23 cellular contexts compared by ENCODE assay signal in genomic region chr2:160689441-160689840, GRCh38.
DNase-seq lines count a peak whose midpoint lies in the region; ATAC-seq, FAIRE-seq and TF ChIP-seq lines count a peak whose summit lies in the region.
"Had no signal": no experiment of that assay in that cellular context is flagged by ENCODE, and none has a peak within 500 bp of the region (broad histone marks: within the 10 kb centered on the region; RNA-seq: fewer than 3 reads in every experiment).

No MANE protein-coding gene starts in this region.

- TF ChIP-seq EP300 in HepG2 (IDR thresholded peaks at IDR 0.05; ENCODE audit: low read depth in 2 of 2, low read length in 2 of 2): no peak
- no peak for TF ChIP-seq EP300 in HepG2 (CRISPR knock-in tag; IDR thresholded peaks at IDR 0.05; ENCODE audit: borderline replicate concordance)

- H4K8ac ChIP-seq in IMR-90 (ENCODE audit: low read depth in 2 of 2, low read length in 2 of 2): no peak overlapping the region

- H3K9me1 ChIP-seq in IMR-90 (ENCODE audit: insufficient read depth, low read length): no peaks in the 10 kb centered on the region

- H3K27ac ChIP-seq in HepG2 (ENCODE audit: extremely low read length, insufficient read depth, low read length) (no peak overlapping the region), right lobe of liver (no peak overlapping the region), IMR-90 (ENCODE audit: insufficient read depth, low read length) (no peak overlapping the region)
- H3K27ac ChIP-seq: 22Rv1, BLaER1 had no signal

- intact Hi-C loops in HepG2 (cut with micrococcal nuclease; ENCODE audit: unreplicated experiment) (no loop called here), right lobe of liver (cut with DNase I) (no loop called here), IMR-90 (cut with micrococcal nuclease) (no loop called here)

- no peak overlapping the region for H3K18ac ChIP-seq in IMR-90 (ENCODE audit: low read depth, low read length)

- H4K91ac ChIP-seq in IMR-90 (ENCODE audit: insufficient read depth, low read depth, low read length): no peak overlapping the region

- no peak overlapping the region for H2AFZ ChIP-seq in HepG2 (ENCODE audit: low read length)
- H2AFZ ChIP-seq in IMR-90 (replicated peaks; ENCODE audit: low read length, poor library complexity): no peak overlapping the region

- H2AK9ac ChIP-seq in IMR-90 (replicated peaks; ENCODE audit: low read depth, low read length, poor library complexity): no peak overlapping the region

- in situ Hi-C loops in HepG2 (cut with HindIII; ENCODE audit: extremely low pct_ligation_motif_present, low pct_unique_long_range_greater_than_20kb) (no loop called here), IMR-90 (cut with MboI; ENCODE audit: low sequenced_read_pairs) (no loop called here)

- no peaks in the 10 kb centered on the region for H3K4me1 ChIP-seq in HepG2 (ENCODE audit: insufficient read depth, low read length)
- H3K4me1 ChIP-seq in right lobe of liver: no peaks in the 10 kb centered on the region
- no peaks in the 10 kb centered on the region; the same call in 1 of the 2 replicates for H3K4me1 ChIP-seq in IMR-90 (ENCODE audit: control insufficient read depth, insufficient read depth, low read length)
- H3K4me1 ChIP-seq: BE2C, BLaER1 had no signal

- 0% methylated on average over 1 of the region's 1 CpG for WGBS in HepG2 (ENCODE audit: low lambda C conversion rate)
- WGBS in right lobe of liver (ENCODE audit: insufficient coverage, low coverage, low lambda C conversion rate, missing lambda C conversion rate): 82% methylated on average over 1 of the region's 1 CpG
- no CpG with 5 or more reads among the region's 1 CpG for WGBS in IMR-90 (ENCODE audit: extremely low coverage in 2 of 2, insufficient read length in 1 of 2), 2 experiments

- H3K4me3 ChIP-seq in HepG2 (replicated peaks in 1 of 3; ENCODE audit: insufficient read depth in 1 of 3, low read depth in 2 of 3, low read length in 3 of 3): no peak overlapping the region
- H3K4me3 ChIP-seq in right lobe of liver: no peak overlapping the region
- no peak overlapping the region for H3K4me3 ChIP-seq in IMR-90 (ENCODE audit: insufficient read depth, low read depth, low read length)
- H3K4me3 ChIP-seq: BLaER1 had no signal

- H3K4me2 ChIP-seq in HepG2 (ENCODE audit: low read depth, low read length) (no peak overlapping the region), IMR-90 (ENCODE audit: low read depth, low read length) (no peak overlapping the region)
- H3K4me2 ChIP-seq: BLaER1 had no signal

- BruUV-seq in HepG2 (replicated peaks; lab: Mats Ljungman, UMichigan): no TSS peak
- BruUV-seq in IMR-90 (replicated peaks; lab: Mats Ljungman, UMichigan): no TSS peak

- no peak overlapping the region for H3K4ac ChIP-seq in IMR-90 (ENCODE audit: low read depth, low read length)

- no peak overlapping the region for H2BK20ac ChIP-seq in IMR-90 (ENCODE audit: low read depth, low read length)

- POLR2A ChIA-PET in HepG2 (lab: Yijun Ruan, JAX): no interaction called here
- POLR2A ChIA-PET in IMR-90 (lab: Charles Lee; ENCODE audit: unreplicated experiment): no interaction called here

- H3K9ac ChIP-seq in HepG2 (ENCODE audit: insufficient read depth, low read depth, low read length) (no peak overlapping the region), IMR-90 (ENCODE audit: low read depth, low read length) (no peak overlapping the region)
- H3K9ac ChIP-seq: BLaER1 had no signal

- dilution Hi-C loops in IMR-90 (cut with HindIII; ENCODE audit: low sequenced_read_pairs, unreplicated experiment): no loop called here

- TF ChIP-seq CTCF in HepG2 (CRISPR knock-in tag; IDR thresholded peaks at IDR 0.05) (no peak), right lobe of liver (IDR thresholded peaks at IDR 0.05) (no peak), IMR-90 (conservative IDR thresholded peaks at IDR 0.05; ENCODE audit: low read depth, low read length) (no peak)

- no peaks in the 10 kb centered on the region for H3K79me2 ChIP-seq in HepG2 (ENCODE audit: insufficient read depth, low read length)

- no peak overlapping the region for H2BK15ac ChIP-seq in IMR-90 (ENCODE audit: low read depth, low read length)

- H3K9me3 ChIP-seq in HepG2 (ENCODE audit: low read length) (no peaks in the 10 kb centered on the region), right lobe of liver (no peaks in the 10 kb centered on the region), IMR-90 (ENCODE audit: control insufficient read depth, insufficient read depth, low read length) (no peaks in the 10 kb centered on the region)
- H3K9me3 ChIP-seq: BE2C, BLaER1 had no signal

- H3K27me3 ChIP-seq in HepG2 (ENCODE audit: control insufficient read depth in 1 of 2, insufficient read depth in 2 of 2, low read length in 2 of 2): no peaks in the 10 kb centered on the region
- H3K27me3 ChIP-seq in right lobe of liver: no peaks in the 10 kb centered on the region
- H3K27me3 ChIP-seq in IMR-90 (ENCODE audit: control insufficient read depth, insufficient read depth, low read length): no peaks in the 10 kb centered on the region
- H3K27me3 ChIP-seq: BE2C, BLaER1 had no signal

- H3K79me1 ChIP-seq in IMR-90 (ENCODE audit: low read depth in 1 of 2, low read length in 2 of 2): no peaks in the 10 kb centered on the region

- no peak overlapping the region for H3K56ac ChIP-seq in IMR-90 (ENCODE audit: extremely low read depth, insufficient read depth, low read length)

- ATAC-seq in HepG2 (no peak), right lobe of liver (no peak), IMR-90 (ENCODE audit: low read depth) (no peak), HG03095 (IDR thresholded peaks at IDR 0.05; ENCODE audit: unreplicated experiment) (no peak), GM21529 (IDR thresholded peaks at IDR 0.05; ENCODE audit: unreplicated experiment) (no peak)

- TF ChIP-seq POLR2A in HepG2 (IDR thresholded peaks at IDR 0.05; ENCODE audit: insufficient read depth in 1 of 2, low read depth in 2 of 2, low read length in 2 of 2) (no peak), right lobe of liver (IDR thresholded peaks at IDR 0.05) (no peak), IMR-90 (IDR thresholded peaks at IDR 0.05; ENCODE audit: low read depth, low read length) (no peak)

- no peaks in the 10 kb centered on the region for H3K36me3 ChIP-seq in HepG2 (replicated peaks in 1 of 2; ENCODE audit: control insufficient read depth in 1 of 2, insufficient read depth in 2 of 2, low read length in 2 of 2)
- H3K36me3 ChIP-seq in right lobe of liver: no peaks in the 10 kb centered on the region
- no peaks in the 10 kb centered on the region for H3K36me3 ChIP-seq in IMR-90 (ENCODE audit: control insufficient read depth, insufficient read depth, low read length)
- H3K36me3 ChIP-seq: BE2C, BLaER1 had no signal

- TF ChIP-seq RAD21 in HepG2 (CRISPR knock-in tag; IDR thresholded peaks at IDR 0.05) (no peak), IMR-90 (IDR thresholded peaks at IDR 0.05; ENCODE audit: low read length) (no peak)

- no peak overlapping the region for H3K14ac ChIP-seq in IMR-90 (replicated peaks; ENCODE audit: low read depth, low read length)

- H4K20me1 ChIP-seq in HepG2 (ENCODE audit: insufficient read depth, low read length): no peaks in the 10 kb centered on the region
- no peaks in the 10 kb centered on the region for H4K20me1 ChIP-seq in IMR-90 (ENCODE audit: insufficient read depth, low read length)
- H4K20me1 ChIP-seq: BLaER1 had no signal

- no peak overlapping the region for H2AK5ac ChIP-seq in IMR-90 (ENCODE audit: low read depth, low read length)

- no peak overlapping the region for H3K23ac ChIP-seq in IMR-90 (ENCODE audit: low read depth, low read length)

- no peak overlapping the region for H2BK5ac ChIP-seq in IMR-90 (ENCODE audit: low read depth, low read length, poor library complexity, severe bottlenecking)

- CTCF ChIA-PET in HepG2 (lab: Yijun Ruan, JAX; ENCODE audit: low intra/inter-chr PET ratio, low total read pairs): no interaction called here
- CTCF ChIA-PET in IMR-90 (lab: Yijun Ruan, JAX): no interaction called here

- no peak for FAIRE-seq in HepG2 (lab: Jason Lieb, UNC)
- FAIRE-seq: D721Med, G401.6, GM12891, GM19239 had no signal

- DNase-seq in HepG2 (ENCODE audit: low spot score): no peak
- DNase-seq in right lobe of liver: no peak
- DNase-seq in IMR-90: no peak
- peak; percentile 7 for DNase-seq in myocyte (ENCODE audit: low read depth)
- DNase-seq in pons (ENCODE audit: low spot score): no peak
- DNase-seq: ACHN; BE2C; C1 segment of cervical spinal cord; Calu3; CD4-positive, alpha-beta memory T cell; CD4-positive, CD25-positive, alpha-beta regulatory T cell; CD8-positive, alpha-beta memory T cell; COR-L47; DMS79 treated with DMSO at 0.1 percent for 48 hours; GF-D8 had no signal

- no peak overlapping the region for H4K5ac ChIP-seq in IMR-90 (ENCODE audit: low read depth, low read length)

- no peak overlapping the region for H2BK120ac ChIP-seq in IMR-90 (ENCODE audit: low read depth, low read length)

TF ChIP-seq in HepG2, 621 proteins besides CTCF, POLR2A, EP300 and RAD21 (continues in another document):
- TF ChIP-seq MAFK (conservative IDR thresholded peaks at IDR 0.05 in 1 of 2, IDR thresholded peaks at IDR 0.05 in 1 of 2; ENCODE audit: low read length in 2 of 2): peak; percentile 85 to 91
- TF ChIP-seq TEF (CRISPR knock-in tag; IDR thresholded peaks at IDR 0.05): no peak
- TF ChIP-seq NRL (CRISPR knock-in tag; IDR thresholded peaks at IDR 0.05; ENCODE audit: borderline replicate concordance): no peak
- no peak for TF ChIP-seq ZNF792 (CRISPR knock-in tag; IDR thresholded peaks at IDR 0.05)
- TF ChIP-seq TBP (CRISPR knock-in tag; IDR thresholded peaks at IDR 0.05): no peak
- no peak for TF ChIP-seq ZNF12 (CRISPR knock-in tag; IDR thresholded peaks at IDR 0.05)

TF ChIP-seq in IMR-90, 13 proteins besides CTCF, POLR2A, EP300 and RAD21:
- TF ChIP-seq MAFK (IDR thresholded peaks at IDR 0.05; ENCODE audit: low read depth, low read length): peak; percentile 80
- no peak for TF ChIP-seq BHLHE40 (IDR thresholded peaks at IDR 0.05; ENCODE audit: low read depth, low read length)
